Comparison of ENCODE assay signal across 8 cellular contexts in the genomic region with DNA sequence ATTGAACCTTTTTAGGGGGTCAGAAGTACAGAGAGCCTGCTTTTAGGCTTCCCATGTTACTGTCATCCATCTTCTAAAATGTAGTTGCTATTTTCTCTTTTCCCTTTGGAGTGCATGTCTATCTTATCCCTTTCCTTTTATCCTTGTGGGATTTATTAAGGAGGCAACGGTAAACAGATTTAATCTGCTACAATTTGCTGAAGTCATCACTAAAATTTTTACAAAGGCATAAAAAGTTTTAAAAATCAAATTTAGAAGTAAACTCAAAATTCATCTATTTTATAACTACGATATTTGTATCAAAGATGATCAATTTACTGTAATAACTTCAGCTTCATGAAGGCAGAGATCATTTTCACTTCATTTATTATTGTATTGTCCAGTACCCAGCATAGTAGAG.
"Had no signal": no experiment of that assay in that cellular context is flagged by ENCODE, and none has a peak within 500 bp of the region (broad histone marks: within the 10 kb centered on the region; RNA-seq: fewer than 3 reads in every experiment).

No MANE protein-coding gene starts in this region.

- H2AFZ ChIP-seq: GM23338 had no signal

- FAIRE-seq: H1, H54, HTR-8/SVneo had no signal

- ATAC-seq: GM23338 had no signal

- H3K9ac ChIP-seq: KMS-11 had no signal

- H3K4me3 ChIP-seq: GM23338 had no signal

- H3K27ac ChIP-seq: KMS-11 had no signal

- DNase-seq: H9, HCEC 1CT, KBM-7 had no signal

- H3K4me2 ChIP-seq: GM23338, KMS-11 had no signal
